In genomic region chr7:138981332-138982203, GRCh38 we compare ENCODE assay signal across 8 cellular contexts. TPM values are rescaled to one million over a fixed set of nuclear protein-coding genes. Genes with fewer than 3 reads are reported as not detected.
DNase-seq lines count a peak whose midpoint lies in the region; TF ChIP-seq lines count a peak whose summit lies in the region.

KIAA1549 (minus strand) TSS chr7:138981389; CDS start chr7:138981269, 120 bp downstream.

- TF ChIP-seq CTCF in GM06990 (IDR thresholded peaks at IDR 0.05; ENCODE audit: insufficient read depth, low read length, poor library complexity, severe bottlenecking) (peak; percentile 1), MCF 10A (IDR thresholded peaks at IDR 0.05; ENCODE audit: unreplicated experiment) (peak; percentile 31)

- H3K27ac Mint-ChIP-seq in MCF 10A (ENCODE audit: low read depth, unreplicated experiment): no peak within 1 kb of the TSS

- no TSS peak for BruUV-seq in MCF 10A (replicated peaks; lab: Mats Ljungman, UMichigan)

- POLR2A ChIA-PET in MCF 10A (lab: Yijun Ruan, JAX): interaction anchor here (0.7 to 1.6 kb wide), 4 partner anchors 23 to 95 kb away, joined by 3 to 6 read pairs (median 4); no protein-coding TSS in a partner anchor

- CTCF ChIA-PET in MCF 10A (lab: Yijun Ruan, JAX): interaction anchor here (0.7 to 3.4 kb wide), 8 partner anchors 10 to 329 kb away, joined by 3 to 17 read pairs (median 4); no protein-coding TSS in a partner anchor

- peak; percentile 82 for DNase-seq in GM06990 (ENCODE audit: extremely low read depth, insufficient read length)
- DNase-seq in H4 (ENCODE audit: low spot score): peak; percentile 58
- peak; percentile 91 for DNase-seq in LoVo (ENCODE audit: low spot score)
- peak in 4 of 5 donors; percentile 17 to 51 (median 34) for DNase-seq in T-helper 1 cell
- DNase-seq in MCF 10A (ENCODE audit: unreplicated experiment): peak; percentile 65
- DNase-seq in mesenteric fat pad (ENCODE audit: low spot score): no peak

- no peaks in the 10 kb centered on the region for H3K36me3 Mint-ChIP-seq in MCF 10A (ENCODE audit: insufficient read depth, unreplicated experiment)

- H3K27me3 Mint-ChIP-seq in MCF 10A (ENCODE audit: insufficient read depth, unreplicated experiment): no peaks in the 10 kb centered on the region

- peak within 1 kb of the TSS in 9 of 21 experiments; percentile 7 to 69 (median 38) for H3K27ac ChIP-seq in skin epidermis

- no peaks in the 10 kb centered on the region for H3K9me3 ChIP-seq in iPS-18c (ENCODE audit: control insufficient read depth, insufficient read depth, low read length)

- no peaks in the 10 kb centered on the region for H3K36me3 ChIP-seq in GM06990 (ENCODE audit: control insufficient read depth, insufficient read depth, low read length)

- intact Hi-C loops in MCF 10A (cut with micrococcal nuclease): no loop called here

- H3K4me3 Mint-ChIP-seq in MCF 10A (ENCODE audit: unreplicated experiment): peak within 1 kb of the TSS; percentile 86

- no peaks in the 10 kb centered on the region for H3K9me3 Mint-ChIP-seq in MCF 10A (ENCODE audit: unreplicated experiment)

- H3K4me3 ChIP-seq in GM06990 (replicated peaks; ENCODE audit: low read depth, low read length) (peak within 1 kb of the TSS; percentile 65), iPS-18c (ENCODE audit: insufficient read depth, low read depth, low read length) (peak within 1 kb of the TSS; percentile 82), skin epidermis (peak within 1 kb of the TSS; percentile 35 to 57 (median 44))

- peaks cover 29% of the 10 kb centered on the region for H3K4me1 Mint-ChIP-seq in MCF 10A (ENCODE audit: insufficient read depth, unreplicated experiment)

- no peaks in the 10 kb centered on the region; the same call in none of the 2 replicates for H3K27me3 ChIP-seq in GM06990 (replicated peaks; ENCODE audit: control insufficient read depth, insufficient read depth, low read length)

RNA-seq across cellular contexts. Expression of gene KIAA1549, which starts in this region (rescaled TPM):
- 2.5 and 3.3 TPM in 2 replicates for total RNA-seq in H4 (2014; rRNA removed; shearing (Covaris generic))
- total RNA-seq in MCF 10A (2022) (7.1 and 8.4 TPM in 2 replicates), mesenteric fat pad (2.4 TPM)
